In the genomic region with DNA sequence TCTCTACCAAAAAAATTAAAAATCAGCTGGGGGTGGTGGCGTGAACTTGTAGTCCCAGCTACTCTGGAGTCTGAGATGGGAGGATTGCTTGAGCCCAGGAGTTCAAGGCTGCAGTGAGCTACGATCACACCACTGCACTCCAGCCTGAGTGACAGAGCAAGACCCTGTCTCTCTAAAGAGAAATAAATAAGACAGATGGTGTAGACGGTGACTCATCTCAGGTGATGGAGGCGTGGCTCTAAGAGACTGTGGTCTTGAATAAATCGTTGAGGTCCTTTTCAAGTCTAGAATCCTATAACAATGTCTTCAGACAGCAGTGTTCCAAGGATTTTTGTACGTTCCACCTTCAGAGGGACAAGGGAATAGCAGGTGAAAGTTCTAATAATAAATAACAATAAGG, we compare ENCODE assay signal across 15 cellular contexts. TPM values are rescaled to one million over a fixed set of nuclear protein-coding genes. Genes with fewer than 3 reads are reported as not detected.
A peak's percentile ranks its signal among the peaks of the same experiment; 100 is the strongest.
DNase-seq lines count a peak whose midpoint lies in the region; ATAC-seq and TF ChIP-seq lines count a peak whose summit lies in the region.
"Had no signal": no experiment of that assay in that cellular context is flagged by ENCODE, and none has a peak within 500 bp of the region (broad histone marks: within the 10 kb centered on the region; RNA-seq: fewer than 3 reads in every experiment).

No MANE protein-coding gene starts in this region.

- no peaks in the 10 kb centered on the region for H3K9me3 Mint-ChIP-seq in activated T-cell treated with anti-CD3 and anti-CD28 coated beads, Interleukin-2, amount 50 U/mL, for 72 hours
- no peaks in the 10 kb centered on the region for H3K9me3 Mint-ChIP-seq in activated naive CD8-positive, alpha-beta T cell treated with anti-CD3 and anti-CD28 coated beads, Interleukin-2, amount 10 ng/mL, durations not matched to agents 7 days and 5 days
- H3K9me3 Mint-ChIP-seq in immature natural killer cell = no peaks in the 10 kb centered on the region

- H3K27me3 ChIP-seq in Loucy (ENCODE audit: insufficient read depth, low read length, poor library complexity, severe bottlenecking) (no peaks in the 10 kb centered on the region), spleen (replicated peaks in 1 of 7) (no peaks in the 10 kb centered on the region)
- H3K27me3 ChIP-seq: suprapubic skin had no signal

- H3K79me2 ChIP-seq in Loucy (ENCODE audit: insufficient read depth, low read length) = peaks cover 96% of the 10 kb centered on the region

- H3K4me3 Mint-ChIP-seq in activated T-cell treated with anti-CD3 and anti-CD28 coated beads, Interleukin-2, amount 50 U/mL, for 72 hours = peak overlapping the region; percentile 25 to 42
- peak overlapping the region; percentile 54 for H3K4me3 Mint-ChIP-seq in activated naive CD8-positive, alpha-beta T cell treated with anti-CD3 and anti-CD28 coated beads, Interleukin-2, amount 10 ng/mL, durations not matched to agents 7 days and 5 days
- no peak overlapping the region for H3K4me3 Mint-ChIP-seq in immature natural killer cell

- no peak for TF ChIP-seq CTCF in Loucy (conservative IDR thresholded peaks at IDR 0.05; ENCODE audit: low read length)
- TF ChIP-seq CTCF in spleen (IDR thresholded peaks at IDR 0.05 in 8 of 11, conservative IDR thresholded peaks at IDR 0.05 in 3 of 11) = no peak

- no peaks in the 10 kb centered on the region for H3F3A ChIP-seq in Loucy (ENCODE audit: low read depth)

- no peaks in the 10 kb centered on the region for H3K9me3 ChIP-seq in Loucy (ENCODE audit: insufficient read depth, low read depth, low read length)
- no peaks in the 10 kb centered on the region for H3K9me3 ChIP-seq in spleen
- H3K9me3 ChIP-seq: suprapubic skin had no signal

- no peaks in the 10 kb centered on the region for H3K9me2 ChIP-seq in Loucy (replicated peaks; ENCODE audit: low read depth, low read length)

- POLR2A ChIA-PET in activated naive CD8-positive, alpha-beta T cell treated with anti-CD3 and anti-CD28 coated beads, Interleukin-2, amount 10 ng/mL, durations not matched to agents 7 days and 5 days (lab: Charles Lee) = interaction anchor here (1.0 kb wide), 2 partner anchors 53 to 253 kb away, joined by 3 to 4 read pairs; no protein-coding TSS in a partner anchor

- ATAC-seq in activated T-cell treated with anti-CD3 and anti-CD28 coated beads, Interleukin-2, amount 50 U/mL, for 72 hours (replicated peaks in 1 of 2) = no peak
- ATAC-seq in activated naive CD8-positive, alpha-beta T cell treated with anti-CD3 and anti-CD28 coated beads, Interleukin-2, amount 10 ng/mL, durations not matched to agents 7 days and 5 days (ENCODE audit: low read depth) = no peak
- ATAC-seq: HCT116 had no signal

- intact Hi-C loops in spleen (cut with DNase I; ENCODE audit: low total_unique reads) = no loop called here

- no peak overlapping the region for H2AFZ ChIP-seq in Loucy (ENCODE audit: low read length)

- H3K4me1 ChIP-seq in Loucy (ENCODE audit: insufficient read depth, low read length, poor library complexity, severe bottlenecking) (peaks cover 39% of the 10 kb centered on the region), spleen (peaks cover 35 to 92% (median 71%) of the 10 kb centered on the region in 6 donors)

- H3K36me3 Mint-ChIP-seq in activated T-cell treated with anti-CD3 and anti-CD28 coated beads, Interleukin-2, amount 50 U/mL, for 72 hours (ENCODE audit: insufficient read depth in 2 of 2) = peaks cover 0 to 5% of the 10 kb centered on the region in 2 donors
- H3K36me3 Mint-ChIP-seq in activated naive CD8-positive, alpha-beta T cell treated with anti-CD3 and anti-CD28 coated beads, Interleukin-2, amount 10 ng/mL, durations not matched to agents 7 days and 5 days = peaks cover 20% of the 10 kb centered on the region
- no peaks in the 10 kb centered on the region for H3K36me3 Mint-ChIP-seq in immature natural killer cell

- H3K9ac ChIP-seq in Loucy (ENCODE audit: low read depth, low read length, poor library complexity, severe bottlenecking) = no peak overlapping the region

- H3K27ac ChIP-seq in spleen = peak overlapping the region in 7 of 8 donors; percentile 1 to 97 (median 58)
- H3K27ac ChIP-seq: suprapubic skin had no signal

- no peaks in the 10 kb centered on the region for H3K27me3 Mint-ChIP-seq in activated T-cell treated with anti-CD3 and anti-CD28 coated beads, Interleukin-2, amount 50 U/mL, for 72 hours (ENCODE audit: low read depth)
- no peaks in the 10 kb centered on the region for H3K27me3 Mint-ChIP-seq in activated naive CD8-positive, alpha-beta T cell treated with anti-CD3 and anti-CD28 coated beads, Interleukin-2, amount 10 ng/mL, durations not matched to agents 7 days and 5 days
- peaks cover 0 to 10% (median 0%) of the 10 kb centered on the region in 3 donors for H3K27me3 Mint-ChIP-seq in immature natural killer cell (ENCODE audit: low read depth in 3 of 3)

- peak overlapping the region; percentile 83 for H3K4me2 ChIP-seq in Loucy (ENCODE audit: low read depth, low read length, poor library complexity, severe bottlenecking)

- H3K4me3 ChIP-seq in Loucy (ENCODE audit: low read length, poor library complexity, severe bottlenecking) = peak overlapping the region; percentile 32
- H3K4me3 ChIP-seq in spleen = no peak overlapping the region
- H3K4me3 ChIP-seq: suprapubic skin had no signal

- TF ChIP-seq POLR2A in spleen (IDR thresholded peaks at IDR 0.05) = no peak

- H3K4me1 Mint-ChIP-seq in activated T-cell treated with anti-CD3 and anti-CD28 coated beads, Interleukin-2, amount 50 U/mL, for 72 hours (ENCODE audit: low read depth) = peaks cover 82% of the 10 kb centered on the region
- peaks cover 57% of the 10 kb centered on the region for H3K4me1 Mint-ChIP-seq in activated naive CD8-positive, alpha-beta T cell treated with anti-CD3 and anti-CD28 coated beads, Interleukin-2, amount 10 ng/mL, durations not matched to agents 7 days and 5 days
- peaks cover 51 to 58% of the 10 kb centered on the region in 2 donors for H3K4me1 Mint-ChIP-seq in immature natural killer cell

- H3K27ac Mint-ChIP-seq in activated T-cell treated with anti-CD3 and anti-CD28 coated beads, Interleukin-2, amount 50 U/mL, for 72 hours = no peak overlapping the region
- H3K27ac Mint-ChIP-seq in activated naive CD8-positive, alpha-beta T cell treated with anti-CD3 and anti-CD28 coated beads, Interleukin-2, amount 10 ng/mL, durations not matched to agents 7 days and 5 days = peak overlapping the region; percentile 47
- peak overlapping the region in 3 of 6 donors; percentile 29 to 56 (median 51) for H3K27ac Mint-ChIP-seq in immature natural killer cell

- H3K36me3 ChIP-seq in Loucy (ENCODE audit: insufficient read depth, low read length) (no peaks in the 10 kb centered on the region), spleen (peaks cover 0 to 14% (median 0%) of the 10 kb centered on the region in 6 donors)
- H3K36me3 ChIP-seq: suprapubic skin had no signal

- DNase-seq in activated T-cell treated with anti-CD3 and anti-CD28 coated beads, Interleukin-2, amount 50 U/mL, for 72 hours = peak in 1 of 2 donors; percentile 47
- DNase-seq in activated T-cell treated with anti-CD3 and anti-CD28 coated beads for 4 hours (no peak), spleen (no peak), immature natural killer cell (no peak), RPMI8226 (no peak), ureter (ENCODE audit: low spot score) (no peak)
- DNase-seq in activated naive CD8-positive, alpha-beta T cell treated with anti-CD3 and anti-CD28 coated beads, Interleukin-2, amount 10 ng/mL, durations not matched to agents 7 days and 5 days = no peak
- DNase-seq: central memory CD4-positive, alpha-beta T cell; DMS153; effector memory CD4-positive, alpha-beta T cell; NCI-H146; NCI-H510A had no signal

- peaks cover 33% of the 10 kb centered on the region for H4K20me1 ChIP-seq in Loucy (ENCODE audit: insufficient read depth, low read length, poor library complexity, severe bottlenecking)

- WGBS in spleen, 5 donors = 75 to 79% (median 76%) methylated on average over 6 of the region's 6 CpGs

RNA-seq across cellular contexts. Expression of a gene that starts 53.8 kb away (rescaled TPM):
- 100 to 1,000 TPM; 120 to 153 TPM for total RNA-seq in activated T-cell treated with anti-CD3 and anti-CD28 coated beads, Interleukin-2, amount 50 U/mL, for 72 hours
- 10 to 100 TPM; 75.1 to 77.2 TPM for total RNA-seq in activated naive CD8-positive, alpha-beta T cell treated with anti-CD3 and anti-CD28 coated beads, Interleukin-2, amount 10 ng/mL, durations not matched to agents 7 days and 5 days
- total RNA-seq in spleen (100 to 1,000 TPM in 5 of 7 donors, 10 to 100 TPM in 2; 74.2 to 227 (median 145) TPM), ureter (62.2 TPM)
- polyA plus RNA-seq in spleen (10 to 100 TPM in 1 of 3 donors, 1 to 10 TPM in 2; 6.3 to 20.9 (median 8.8) TPM), immature natural killer cell (1 to 10 TPM; 3.2 to 8.0 (median 3.9) TPM)

Comparison
In these comparisons a context has a peak if more than half of its experiments do, and no peak if none do; other contexts are left out.
1. H3K4me3 Mint-ChIP-seq: peak in activated T-cell treated with anti-CD3 and anti-CD28 coated beads, Interleukin-2, amount 50 U/mL, for 72 hours (2 of 2) and activated naive CD8-positive, alpha-beta T cell treated with anti-CD3 and anti-CD28 coated beads, Interleukin-2, amount 10 ng/mL, durations not matched to agents 7 days and 5 days (single experiment); none in immature natural killer cell (0 of 5).